ENCODE assay signal across 1 cellular context in the genomic region with DNA sequence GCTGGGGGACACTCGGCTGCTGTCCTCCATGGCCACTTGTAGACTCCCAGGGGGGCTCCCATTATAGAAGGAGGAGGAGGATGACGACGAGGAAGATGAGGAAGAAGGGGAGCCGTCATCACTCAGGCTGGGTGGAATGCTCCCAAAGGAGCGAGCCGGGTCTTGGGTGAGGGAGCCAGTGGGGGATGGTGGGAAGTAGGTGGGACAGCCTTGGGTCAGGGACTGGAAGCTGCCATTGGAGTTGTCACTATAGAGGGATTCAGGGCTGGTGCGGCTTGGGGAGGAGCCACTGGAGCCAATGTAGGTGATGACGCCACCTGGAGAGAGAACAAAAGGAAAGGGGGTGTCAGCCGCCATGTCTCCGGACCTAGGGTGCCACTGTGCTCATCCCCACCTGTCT.
TF ChIP-seq lines count a peak whose summit lies in the region.

No MANE protein-coding gene starts in this region.

TF ChIP-seq in IMR-90, 13 proteins besides CTCF, POLR2A, EP300 and RAD21:
- TF ChIP-seq, protein P1, sequence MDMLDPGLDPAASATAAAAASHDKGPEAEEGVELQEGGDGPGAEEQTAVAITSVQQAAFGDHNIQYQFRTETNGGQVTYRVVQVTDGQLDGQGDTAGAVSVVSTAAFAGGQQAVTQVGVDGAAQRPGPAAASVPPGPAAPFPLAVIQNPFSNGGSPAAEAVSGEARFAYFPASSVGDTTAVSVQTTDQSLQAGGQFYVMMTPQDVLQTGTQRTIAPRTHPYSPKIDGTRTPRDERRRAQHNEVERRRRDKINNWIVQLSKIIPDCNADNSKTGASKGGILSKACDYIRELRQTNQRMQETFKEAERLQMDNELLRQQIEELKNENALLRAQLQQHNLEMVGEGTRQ (IDR thresholded peaks at IDR 0.05; ENCODE audit: low read depth, low read length), result no peak
- TF ChIP-seq RFX5 (IDR thresholded peaks at IDR 0.05; ENCODE audit: low read depth, low read length) (no peak), CEBPB (IDR thresholded peaks at IDR 0.05; ENCODE audit: low read depth, low read length) (no peak), NFE2L2 (IDR thresholded peaks at IDR 0.05; ENCODE audit: low read depth, low read length) (no peak), MXI1 (IDR thresholded peaks at IDR 0.05; ENCODE audit: borderline replicate concordance, low read depth, low read length) (no peak), SMC3 (IDR thresholded peaks at IDR 0.05; ENCODE audit: low read depth, low read length) (no peak), MAFK (IDR thresholded peaks at IDR 0.05; ENCODE audit: low read depth, low read length) (no peak), CHD1 (IDR thresholded peaks at IDR 0.05; ENCODE audit: low read depth, low read length) (no peak), MAZ (IDR thresholded peaks at IDR 0.05; ENCODE audit: borderline replicate concordance, low read depth, low read length) (no peak), RCOR1 (IDR thresholded peaks at IDR 0.05; ENCODE audit: insufficient replicate concordance, low read length) (no peak), FOS (IDR thresholded peaks at IDR 0.05; ENCODE audit: low read depth, low read length) (no peak), BHLHE40 (IDR thresholded peaks at IDR 0.05; ENCODE audit: low read depth, low read length) (no peak)
- TF ChIP-seq, protein P2, sequence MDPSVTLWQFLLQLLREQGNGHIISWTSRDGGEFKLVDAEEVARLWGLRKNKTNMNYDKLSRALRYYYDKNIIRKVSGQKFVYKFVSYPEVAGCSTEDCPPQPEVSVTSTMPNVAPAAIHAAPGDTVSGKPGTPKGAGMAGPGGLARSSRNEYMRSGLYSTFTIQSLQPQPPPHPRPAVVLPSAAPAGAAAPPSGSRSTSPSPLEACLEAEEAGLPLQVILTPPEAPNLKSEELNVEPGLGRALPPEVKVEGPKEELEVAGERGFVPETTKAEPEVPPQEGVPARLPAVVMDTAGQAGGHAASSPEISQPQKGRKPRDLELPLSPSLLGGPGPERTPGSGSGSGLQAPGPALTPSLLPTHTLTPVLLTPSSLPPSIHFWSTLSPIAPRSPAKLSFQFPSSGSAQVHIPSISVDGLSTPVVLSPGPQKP (IDR thresholded peaks at IDR 0.05; ENCODE audit: borderline replicate concordance, low read depth, low read length), result no peak
